ENCODE assay signal across 5 cellular contexts in genomic region chr19:29076161-29076560, GRCh38.
"Had no signal": no experiment of that assay in that cellular context is flagged by ENCODE, and none has a peak within 500 bp of the region (broad histone marks: within the 10 kb centered on the region; RNA-seq: fewer than 3 reads in every experiment).

No MANE protein-coding gene starts in this region.

- H3K4me1 ChIP-seq: HAP-1 had no signal

- H3K27ac ChIP-seq: GM23248 had no signal

- H3K9ac ChIP-seq: GM23248 had no signal

- H3K4me3 ChIP-seq: GM23248, HAP-1 had no signal

- DNase-seq: GM23248, GOT3, H7, IMR-90 had no signal

- H3K36me3 ChIP-seq: HAP-1 had no signal

- H3K9me3 ChIP-seq: HAP-1 had no signal

- H2AFZ ChIP-seq: GM23248 had no signal
